In genomic region chr20:23235173-23236027, GRCh38 we compare ENCODE assay signal across 2 cellular contexts.
A peak's percentile ranks its signal among the peaks of the same experiment; 100 is the strongest.
TF ChIP-seq lines count a peak whose summit lies in the region.

No MANE protein-coding gene starts in this region.

TF ChIP-seq in IMR-90, 13 proteins besides CTCF, POLR2A, EP300 and RAD21:
- TF ChIP-seq RFX5 (IDR thresholded peaks at IDR 0.05; ENCODE audit: low read depth, low read length) (no peak), CHD1 (IDR thresholded peaks at IDR 0.05; ENCODE audit: low read depth, low read length) (no peak), CEBPB (IDR thresholded peaks at IDR 0.05; ENCODE audit: low read depth, low read length) (no peak), BHLHE40 (IDR thresholded peaks at IDR 0.05; ENCODE audit: low read depth, low read length) (no peak), NFE2L2 (IDR thresholded peaks at IDR 0.05; ENCODE audit: low read depth, low read length) (no peak), MAZ (IDR thresholded peaks at IDR 0.05; ENCODE audit: borderline replicate concordance, low read depth, low read length) (no peak), SMC3 (IDR thresholded peaks at IDR 0.05; ENCODE audit: low read depth, low read length) (peak; percentile 85)

TF ChIP-seq in H1, 55 proteins besides CTCF, POLR2A, EP300 and RAD21:
- TF ChIP-seq, protein P1, sequence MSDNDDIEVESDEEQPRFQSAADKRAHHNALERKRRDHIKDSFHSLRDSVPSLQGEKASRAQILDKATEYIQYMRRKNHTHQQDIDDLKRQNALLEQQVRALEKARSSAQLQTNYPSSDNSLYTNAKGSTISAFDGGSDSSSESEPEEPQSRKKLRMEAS (IDR thresholded peaks at IDR 0.05), result peak; percentile 27; the same call in 1 of the 2 replicates
- TF ChIP-seq RXRA (IDR thresholded peaks at IDR 0.05; ENCODE audit: insufficient read depth, low read depth, low read length), result no peak
- peak; percentile 84 for TF ChIP-seq YY1 (IDR thresholded peaks at IDR 0.05; ENCODE audit: low read depth, low read length)
- no peak for TF ChIP-seq SIRT6 (IDR thresholded peaks at IDR 0.05; ENCODE audit: low read length)
- 0 out of 2 replicates have a peak, but pooled peaks have one; percentile 9 for TF ChIP-seq CREB1 (IDR thresholded peaks at IDR 0.05)
